Comparison of ENCODE assay signal across 25 cellular contexts in the genomic region with DNA sequence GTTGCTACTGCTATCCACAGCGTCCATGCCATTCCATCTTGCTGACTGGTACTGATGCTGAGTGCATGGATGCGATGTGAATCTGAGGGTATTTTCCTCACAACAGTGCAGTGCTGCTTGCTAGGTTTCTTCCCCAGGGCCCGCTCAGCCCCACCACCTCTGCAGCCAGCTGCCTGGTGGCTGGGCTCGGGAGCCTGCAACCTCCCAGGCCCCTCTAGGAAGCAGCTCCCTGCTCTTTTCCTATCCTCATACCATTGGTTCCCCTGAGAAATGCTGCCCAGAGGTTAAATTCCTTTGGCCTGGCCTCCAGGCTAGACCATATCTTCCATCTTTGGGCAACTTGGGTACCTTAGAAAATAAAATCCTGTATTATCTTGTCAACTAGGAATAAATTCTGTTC.
"Had no signal": no experiment of that assay in that cellular context is flagged by ENCODE, and none has a peak within 500 bp of the region (broad histone marks: within the 10 kb centered on the region; RNA-seq: fewer than 3 reads in every experiment).

No MANE protein-coding gene starts in this region.

- H3K4me3 Mint-ChIP-seq: IgD-negative memory B cell had no signal

- H3K4me1 ChIP-seq: SJSA1 had no signal

- H3K27ac Mint-ChIP-seq: IgD-negative memory B cell had no signal

- H3K9ac ChIP-seq: KMS-11 had no signal

- ATAC-seq: K562 had no signal

- H3K4me2 ChIP-seq: KMS-11 had no signal

- H3K36me3 ChIP-seq: SJSA1 had no signal

- H3K36me3 Mint-ChIP-seq: IgD-negative memory B cell had no signal

- H3K9me3 ChIP-seq: SJSA1 had no signal

- H3K4me3 ChIP-seq: K562, SJSA1, SK-N-MC had no signal

- DNase-seq: Kasumi-1, MM.1S, NCI-H1092 treated with DMSO at 0.1 percent for 48 hours, NCI-H1436, NCI-H187, NCI-H2029, NCI-H2081 treated with DMSO at 0.1 percent for 48 hours, NCI-H2171, NCI-H226, NCI-H446, NCI-H510A, NCI-H524 treated with DMSO at 0.1 percent for 48 hours, NCI-H69, NCI-H774, Right ventricle myocardium superior, RPMI8226, SIG-M5 had no signal

- H3K27ac ChIP-seq: HL-60, KMS-11, SJSA1, SK-N-MC had no signal

- H3K4me1 Mint-ChIP-seq: IgD-negative memory B cell had no signal

- FAIRE-seq: HTR-8/SVneo, RCC 7860 had no signal
